Comparison of ENCODE assay signal across 12 cellular contexts in the genomic region with DNA sequence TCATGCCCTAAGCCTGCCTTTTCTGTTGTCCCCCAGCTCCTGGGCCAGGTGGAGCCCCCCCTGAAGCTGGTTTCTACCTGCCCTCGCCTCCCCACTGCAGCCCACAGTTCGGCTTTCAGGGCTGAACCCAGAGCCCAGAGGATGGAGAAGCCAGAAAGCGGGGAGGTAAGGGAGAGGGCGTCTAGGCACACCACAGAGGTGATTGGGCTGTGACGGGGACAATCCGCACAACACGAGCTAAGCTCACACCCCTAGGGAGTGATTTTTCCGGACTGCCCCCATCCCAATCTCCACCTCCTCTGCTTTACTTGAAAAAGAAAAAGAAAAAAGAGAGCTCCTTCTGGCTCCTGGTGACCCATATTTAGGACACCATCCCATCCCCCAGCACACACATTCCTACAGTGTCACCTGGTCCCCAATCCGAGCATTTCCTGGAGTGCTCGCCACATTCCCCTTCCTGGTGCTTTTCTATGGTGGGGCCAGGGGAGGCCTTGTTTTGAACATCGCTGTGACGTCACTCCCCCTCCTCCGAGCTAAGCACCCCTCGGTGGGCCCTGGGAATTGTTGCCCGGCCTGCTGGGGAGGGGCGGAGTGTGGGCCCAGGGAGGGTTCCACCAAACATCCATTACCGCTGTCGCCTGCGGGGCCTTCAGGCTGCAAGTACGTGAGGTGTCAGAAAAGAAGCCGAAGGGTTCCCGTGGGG. TPM values are rescaled to one million over a fixed set of nuclear protein-coding genes. Genes with fewer than 3 reads are reported as not detected.
DNase-seq lines count a peak whose midpoint lies in the region; ATAC-seq and TF ChIP-seq lines count a peak whose summit lies in the region.
"Had no signal": no experiment of that assay in that cellular context is flagged by ENCODE, and none has a peak within 500 bp of the region (broad histone marks: within the 10 kb centered on the region; RNA-seq: fewer than 3 reads in every experiment).

No MANE protein-coding gene starts in this region.

- H3K4me1 Mint-ChIP-seq in HFFc6 (ENCODE audit: low read depth): peaks cover 36% of the 10 kb centered on the region
- peaks cover 34% of the 10 kb centered on the region for H3K4me1 Mint-ChIP-seq in neural crest cell

- peaks cover 16% of the 10 kb centered on the region for H3K36me3 Mint-ChIP-seq in HFFc6 (ENCODE audit: low read depth)
- no peaks in the 10 kb centered on the region for H3K36me3 Mint-ChIP-seq in neural crest cell (ENCODE audit: low read depth)

- ATAC-seq in HG02885 (IDR thresholded peaks at IDR 0.05; ENCODE audit: poor library complexity, unreplicated experiment) (no peak), GM19455 (IDR thresholded peaks at IDR 0.05; ENCODE audit: unreplicated experiment) (no peak)

- peak overlapping the region; percentile 55; the same call in 1 of the 2 replicates for H3K4me3 Mint-ChIP-seq in HFFc6
- H3K4me3 Mint-ChIP-seq in neural crest cell: peak overlapping the region; percentile 77

- peak; percentile 48 for DNase-seq in DMS 273 (lab: John Stamatoyannopoulos, UW; ENCODE audit: unreplicated experiment)
- DNase-seq in DMS 273 treated with DMSO at 0.1 percent for 48 hours (lab: John Stamatoyannopoulos, UW): no peak
- no peak for DNase-seq in HFFc6
- no peak for DNase-seq in neural crest cell (ENCODE audit: low read depth, low spot score)
- DNase-seq in NOMO-1 treated with dmso at 0.1 percent for 144 hours (lab: John Stamatoyannopoulos, UW; ENCODE audit: unreplicated experiment): no peak
- DNase-seq: activated gamma-delta T cell treated with Interleukin-2 at 50 U/mL for 16 hours; effector CD4-positive, alpha-beta T cell; OCI-M1 had no signal

- H3K27me3 Mint-ChIP-seq in HFFc6 (ENCODE audit: insufficient read depth): peaks cover 43% of the 10 kb centered on the region
- H3K27me3 Mint-ChIP-seq in neural crest cell (ENCODE audit: low read depth): peaks cover 70% of the 10 kb centered on the region

- peak overlapping the region; percentile 81 for H3K27ac ChIP-seq in cingulate gyrus (ENCODE audit: low read depth, low read length)
- H3K27ac ChIP-seq: 22Rv1 had no signal

- H3K9me3 Mint-ChIP-seq in HFFc6: no peaks in the 10 kb centered on the region
- no peaks in the 10 kb centered on the region for H3K9me3 Mint-ChIP-seq in neural crest cell

- H3K27ac Mint-ChIP-seq in HFFc6: no peak overlapping the region
- no peak overlapping the region for H3K27ac Mint-ChIP-seq in neural crest cell (ENCODE audit: unreplicated experiment)

- TF ChIP-seq CTCF in HFFc6 (IDR thresholded peaks at IDR 0.05) (no peak), neural crest cell (conservative IDR thresholded peaks at IDR 0.05) (no peak)

RNA-seq across cellular contexts. Expression of a gene that starts 3.0 kb away (rescaled TPM):
- 10 to 100 TPM; 15.8 to 18.0 (median 16.9) TPM for total RNA-seq in HFFc6 (2021; fragmentation: NEBNext Ultra II Directional; extraction: Animal tissue kit (Norgen Biotek cat#: 25700))
- 1.7 and 1.8 TPM in 2 replicates for total RNA-seq in neural crest cell
